Comparison of ENCODE assay signal across 16 cellular contexts in the genomic region with DNA sequence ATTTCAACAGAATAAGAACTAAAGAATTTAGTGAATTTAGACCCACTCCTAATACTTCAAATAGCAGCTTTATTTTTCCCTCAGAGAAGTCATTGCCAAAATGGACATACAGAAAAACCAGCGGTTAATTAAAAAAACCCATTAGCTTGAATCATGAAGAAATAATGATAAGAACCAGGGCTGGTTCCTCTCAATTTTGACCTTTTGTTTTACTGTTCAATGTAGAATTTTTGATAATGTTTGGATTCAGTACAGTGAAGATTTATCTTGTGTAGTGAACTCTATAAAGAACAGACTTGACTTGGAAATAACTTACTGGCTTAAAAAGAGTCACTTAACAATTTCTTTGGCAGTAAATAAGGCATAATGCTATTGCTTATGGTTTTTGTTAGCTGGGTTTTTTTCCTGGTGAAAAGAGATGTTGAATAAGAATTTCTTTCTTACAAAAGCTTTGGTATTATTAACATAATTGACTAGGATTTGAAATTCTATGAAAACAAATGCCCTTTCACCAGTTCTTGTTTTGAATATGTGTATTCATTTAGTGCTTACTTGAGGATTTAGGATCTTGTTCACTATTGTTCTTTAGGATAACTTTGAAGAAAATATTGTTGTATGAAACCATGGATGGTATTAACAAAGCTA.
A peak's percentile ranks its signal among the peaks of the same experiment; 100 is the strongest.
DNase-seq lines count a peak whose midpoint lies in the region; ATAC-seq and TF ChIP-seq lines count a peak whose summit lies in the region.
"Had no signal": no experiment of that assay in that cellular context is flagged by ENCODE, and none has a peak within 500 bp of the region (broad histone marks: within the 10 kb centered on the region; RNA-seq: fewer than 3 reads in every experiment).

No MANE protein-coding gene starts in this region.

- no peak overlapping the region for H3K27ac Mint-ChIP-seq in activated naive CD4-positive, alpha-beta T cell treated with anti-CD3 and anti-CD28 coated beads, Interleukin-2, amount 10 ng/mL, durations not matched to agents 7 days and 5 days
- H3K27ac Mint-ChIP-seq: CD4-positive, CD25-positive, alpha-beta regulatory T cell; HFFc6 had no signal

- no peaks in the 10 kb centered on the region for H4K20me1 ChIP-seq in smooth muscle cell (ENCODE audit: low read depth)
- H4K20me1 ChIP-seq: BLaER1 treated with 17β-estradiol and CSF1 and Interleukin-3, amounts not matched to agents 10 nM and 100 nM had no signal

- 93% methylated on average over 1 of the region's 1 CpG for WGBS in liver
- 89% methylated on average over 1 of the region's 1 CpG for WGBS in right lobe of liver (ENCODE audit: insufficient coverage, low coverage, low lambda C conversion rate, missing lambda C conversion rate)
- WGBS in smooth muscle cell (ENCODE audit: low lambda C conversion rate) = 93% methylated on average over 1 of the region's 1 CpG

- H3K4me1 ChIP-seq in liver (ENCODE audit: control insufficient read depth in 4 of 4, insufficient read depth in 4 of 4, low read length in 3 of 4) (no peaks in the 10 kb centered on the region), right lobe of liver (no peaks in the 10 kb centered on the region), smooth muscle cell (ENCODE audit: low read depth) (peaks cover 4% of the 10 kb centered on the region)

- peak overlapping the region; percentile 75 for H2AFZ ChIP-seq in smooth muscle cell (ENCODE audit: low read depth)

- H3K4me3 ChIP-seq in liver (ENCODE audit: low read depth in 1 of 3, low read length in 3 of 3) = no peak overlapping the region
- no peak overlapping the region for H3K4me3 ChIP-seq in right lobe of liver
- no peak overlapping the region for H3K4me3 ChIP-seq in smooth muscle cell
- H3K4me3 ChIP-seq: BLaER1 treated with 17β-estradiol and CSF1 and Interleukin-3, amounts not matched to agents 10 nM and 100 nM; HAP-1 had no signal

- intact Hi-C loops in right lobe of liver (cut with DNase I) = no loop called here

- no peak for TF ChIP-seq RAD21 in liver (IDR thresholded peaks at IDR 0.05)

- no peak for DNase-seq in right lobe of liver
- DNase-seq in foreskin melanocyte = peak; percentile 20
- peak; percentile 9 for DNase-seq in left kidney (ENCODE audit: low read depth, low spot score)
- DNase-seq in smooth muscle cell (lab: John Stamatoyannopoulos, UW; ENCODE audit: unreplicated experiment) = no peak
- DNase-seq in SHP77 treated with DMSO at 0.1 percent for 48 hours (lab: John Stamatoyannopoulos, UW) = no peak
- DNase-seq in DMS53 treated with DMSO at 0.1 percent for 48 hours (lab: John Stamatoyannopoulos, UW; ENCODE audit: unreplicated experiment) = no peak
- no peak for DNase-seq in activated naive CD4-positive, alpha-beta T cell treated with anti-CD3 and anti-CD28 coated beads, Interleukin-2, amount 10 ng/mL, durations not matched to agents 7 days and 5 days
- DNase-seq: 8988T; AML-193; CD4-positive, CD25-positive, alpha-beta regulatory T cell; DMS53; HFFc6 had no signal

- H3F3A ChIP-seq in smooth muscle cell (ENCODE audit: low read depth) = no peaks in the 10 kb centered on the region

- no peaks in the 10 kb centered on the region for H3K27me3 ChIP-seq in liver (ENCODE audit: control insufficient read depth in 4 of 4, insufficient read depth in 4 of 4, low read length in 3 of 4)
- H3K27me3 ChIP-seq in right lobe of liver = no peaks in the 10 kb centered on the region
- H3K27me3 ChIP-seq in smooth muscle cell (ENCODE audit: low read depth) = no peaks in the 10 kb centered on the region
- H3K27me3 ChIP-seq: BLaER1 treated with 17β-estradiol and CSF1 and Interleukin-3, amounts not matched to agents 10 nM and 100 nM had no signal

- H3K9me3 Mint-ChIP-seq in activated naive CD4-positive, alpha-beta T cell treated with anti-CD3 and anti-CD28 coated beads, Interleukin-2, amount 10 ng/mL, durations not matched to agents 7 days and 5 days = no peaks in the 10 kb centered on the region
- H3K9me3 Mint-ChIP-seq: CD4-positive, CD25-positive, alpha-beta regulatory T cell; HFFc6 had no signal

- no peaks in the 10 kb centered on the region for H3K36me3 Mint-ChIP-seq in activated naive CD4-positive, alpha-beta T cell treated with anti-CD3 and anti-CD28 coated beads, Interleukin-2, amount 10 ng/mL, durations not matched to agents 7 days and 5 days
- H3K36me3 Mint-ChIP-seq: CD4-positive, CD25-positive, alpha-beta regulatory T cell had no signal

- peak overlapping the region; percentile 29 for H3K4me2 ChIP-seq in smooth muscle cell
- H3K4me2 ChIP-seq: BLaER1 treated with 17β-estradiol and CSF1 and Interleukin-3, amounts not matched to agents 10 nM and 100 nM had no signal

- ATAC-seq in right lobe of liver = no peak
- ATAC-seq: HepG2 had no signal

- H3K9ac ChIP-seq in liver (ENCODE audit: low read depth in 1 of 2, low read length in 2 of 2) (no peak overlapping the region), smooth muscle cell (ENCODE audit: low read depth) (no peak overlapping the region)
- H3K9ac ChIP-seq: BLaER1 treated with 17β-estradiol and CSF1 and Interleukin-3, amounts not matched to agents 10 nM and 100 nM had no signal

- H3K4me1 Mint-ChIP-seq in activated naive CD4-positive, alpha-beta T cell treated with anti-CD3 and anti-CD28 coated beads, Interleukin-2, amount 10 ng/mL, durations not matched to agents 7 days and 5 days = peaks cover 5% of the 10 kb centered on the region

- CTCF ChIA-PET in activated naive CD4-positive, alpha-beta T cell treated with anti-CD3 and anti-CD28 coated beads, Interleukin-2, amount 10 ng/mL, durations not matched to agents 7 days and 5 days (lab: Charles Lee) = no interaction called here

- H3K9me3 ChIP-seq in liver (ENCODE audit: control insufficient read depth in 4 of 4, low read length in 3 of 4) = no peaks in the 10 kb centered on the region
- no peaks in the 10 kb centered on the region for H3K9me3 ChIP-seq in right lobe of liver
- H3K9me3 ChIP-seq in smooth muscle cell (replicated peaks; ENCODE audit: low read depth) = no peaks in the 10 kb centered on the region
- H3K9me3 ChIP-seq: BLaER1 treated with 17β-estradiol and CSF1 and Interleukin-3, amounts not matched to agents 10 nM and 100 nM; HAP-1 had no signal

- no peak overlapping the region for H3K4me3 Mint-ChIP-seq in activated naive CD4-positive, alpha-beta T cell treated with anti-CD3 and anti-CD28 coated beads, Interleukin-2, amount 10 ng/mL, durations not matched to agents 7 days and 5 days
- H3K4me3 Mint-ChIP-seq: CD4-positive, CD25-positive, alpha-beta regulatory T cell; HFFc6 had no signal

- H3K27ac ChIP-seq in liver (ENCODE audit: low read depth in 1 of 2, low read length in 2 of 2) = no peak overlapping the region
- H3K27ac ChIP-seq in right lobe of liver = no peak overlapping the region
- H3K27ac ChIP-seq in smooth muscle cell (ENCODE audit: low read depth) = peak overlapping the region; percentile 42
- H3K27ac ChIP-seq: BLaER1 treated with 17β-estradiol and CSF1 and Interleukin-3, amounts not matched to agents 10 nM and 100 nM had no signal

- TF ChIP-seq POLR2A in right lobe of liver (IDR thresholded peaks at IDR 0.05) = no peak

- TF ChIP-seq CTCF in liver (IDR thresholded peaks at IDR 0.05; ENCODE audit: low read depth, low read length, missing input control) (no peak), right lobe of liver (IDR thresholded peaks at IDR 0.05) (no peak), smooth muscle cell (IDR thresholded peaks at IDR 0.05; ENCODE audit: borderline replicate concordance, insufficient read depth, poor library complexity, severe bottlenecking) (no peak)

- H3K36me3 ChIP-seq in liver (ENCODE audit: control insufficient read depth in 4 of 4, insufficient read depth in 3 of 4, low read depth in 1 of 4, low read length in 3 of 4) (no peaks in the 10 kb centered on the region), right lobe of liver (no peaks in the 10 kb centered on the region), smooth muscle cell (ENCODE audit: low read depth) (no peaks in the 10 kb centered on the region)
- H3K36me3 ChIP-seq: BLaER1 treated with 17β-estradiol and CSF1 and Interleukin-3, amounts not matched to agents 10 nM and 100 nM; HAP-1 had no signal

- H3K27me3 Mint-ChIP-seq in activated naive CD4-positive, alpha-beta T cell treated with anti-CD3 and anti-CD28 coated beads, Interleukin-2, amount 10 ng/mL, durations not matched to agents 7 days and 5 days = no peaks in the 10 kb centered on the region

- no peaks in the 10 kb centered on the region for H3K79me2 ChIP-seq in smooth muscle cell (ENCODE audit: low read depth)

TF ChIP-seq in liver, 16 proteins besides CTCF, POLR2A, EP300 and RAD21:
- TF ChIP-seq YY1 (IDR thresholded peaks at IDR 0.05) (no peak), NR2F2 (IDR thresholded peaks at IDR 0.05) (peak; percentile 83)

Comparison
In these comparisons a context has a peak if more than half of its experiments do, and no peak if none do; other contexts are left out.
1. DNase-seq: peak in foreskin melanocyte (single experiment) and left kidney (single experiment); none in right lobe of liver (0 of 3), smooth muscle cell (single experiment), SHP77 treated with DMSO at 0.1 percent for 48 hours (single experiment), DMS53 treated with DMSO at 0.1 percent for 48 hours (single experiment) and activated naive CD4-positive, alpha-beta T cell treated with anti-CD3 and anti-CD28 coated beads, Interleukin-2, amount 10 ng/mL, durations not matched to agents 7 days and 5 days (single experiment).